ENCODE assay signal across 21 cellular contexts in genomic region chr9:76378367-76379073, GRCh38. TPM values are rescaled to one million over a fixed set of nuclear protein-coding genes. Genes with fewer than 3 reads are reported as not detected.
DNase-seq lines count a peak whose midpoint lies in the region; ATAC-seq, FAIRE-seq and TF ChIP-seq lines count a peak whose summit lies in the region.
"Had no signal": no experiment of that assay in that cellular context is flagged by ENCODE, and none has a peak within 500 bp of the region (broad histone marks: within the 10 kb centered on the region; RNA-seq: fewer than 3 reads in every experiment).

No MANE protein-coding gene starts in this region.

- POLR2A ChIA-PET in A549 (lab: Yijun Ruan, JAX): interaction anchor here (3.9 kb wide), 1 partner anchor 16 kb away, joined by 23 read pairs; the partner anchor contains the start of gene RFK

- no peak for TF ChIP-seq POLR2A in A549 (IDR thresholded peaks at IDR 0.05; ENCODE audit: low read length)

- TF ChIP-seq EP300 in A549 (IDR thresholded peaks at IDR 0.05): no peak

- WGBS in A549 (ENCODE audit: missing lambda C conversion rate): 79% methylated on average over 6 of the region's 6 CpGs

- no peak for TF ChIP-seq CTCF in A549 (IDR thresholded peaks at IDR 0.05)
- TF ChIP-seq CTCF in WERI-Rb-1 (IDR thresholded peaks at IDR 0.05; ENCODE audit: low read depth, low read length): no peak
- no peak for TF ChIP-seq CTCF in keratinocyte (optimal IDR thresholded peaks at IDR 0.05 in 1 of 3, IDR thresholded peaks at IDR 0.05 in 1 of 3, conservative IDR thresholded peaks at IDR 0.05 in 1 of 3; ENCODE audit: extremely low read depth in 1 of 3, insufficient read depth in 2 of 3, low read length in 3 of 3)
- TF ChIP-seq CTCF in GM10266 (IDR thresholded peaks at IDR 0.05; ENCODE audit: control insufficient read depth, insufficient read depth, low read depth, missing control alignments): no peak

- H2AFZ ChIP-seq in keratinocyte (ENCODE audit: control insufficient read depth, low read length): no peak overlapping the region
- H2AFZ ChIP-seq: GM23338 had no signal

- no peak for TF ChIP-seq RAD21 in A549 (conservative IDR thresholded peaks at IDR 0.05 in 1 of 2, IDR thresholded peaks at IDR 0.05 in 1 of 2)

- H4K20me1 ChIP-seq in keratinocyte (ENCODE audit: control insufficient read depth, extremely low read depth, insufficient read depth, low read length): no peaks in the 10 kb centered on the region

- ATAC-seq in A549 (no peak), GM18909 (IDR thresholded peaks at IDR 0.05; ENCODE audit: poor library complexity, unreplicated experiment) (no peak), GM18517 (IDR thresholded peaks at IDR 0.05; ENCODE audit: unreplicated experiment) (no peak)
- ATAC-seq: GM23338 had no signal

- dilution Hi-C loops in keratinocyte (cut with MboI; ENCODE audit: extremely low pct_ligation_motif_present, low sequenced_read_pairs): no loop called here

- H3K9ac ChIP-seq in keratinocyte (ENCODE audit: control insufficient read depth, extremely low read depth, insufficient read depth, low read length): no peak overlapping the region
- H3K9ac ChIP-seq: KMS-11 had no signal

- H3K4me3 ChIP-seq in A549: no peak overlapping the region
- H3K4me3 ChIP-seq in WERI-Rb-1 (ENCODE audit: low read depth, low read length): no peak overlapping the region
- no peak overlapping the region for H3K4me3 ChIP-seq in keratinocyte (ENCODE audit: control insufficient read depth in 2 of 3, extremely low read depth in 1 of 3, insufficient read depth in 2 of 3, low read depth in 1 of 3, low read length in 3 of 3)
- H3K4me3 ChIP-seq: GM23338 had no signal

- H3K4me1 ChIP-seq in A549: peaks cover 67% of the 10 kb centered on the region
- peaks cover 20% of the 10 kb centered on the region for H3K4me1 ChIP-seq in keratinocyte (ENCODE audit: control insufficient read depth, extremely low read depth, insufficient read depth, low read length)

- no peaks in the 10 kb centered on the region for H3K79me2 ChIP-seq in keratinocyte (ENCODE audit: control insufficient read depth, insufficient read depth, low read length)

- H3K27me3 ChIP-seq in WERI-Rb-1 (ENCODE audit: insufficient read depth, low read depth, severe bottlenecking): no peaks in the 10 kb centered on the region
- no peaks in the 10 kb centered on the region for H3K27me3 ChIP-seq in keratinocyte (ENCODE audit: control insufficient read depth, extremely low read depth, insufficient read depth, low read length)

- DNase-seq in A549 (ENCODE audit: low read depth in 1 of 2, low spot score in 1 of 2) (no peak), M059J (ENCODE audit: low read depth) (peak; percentile 29), WERI-Rb-1 (peak; percentile 61), keratinocyte (ENCODE audit: low read depth, low spot score) (no peak), hypothalamus (lab: John Stamatoyannopoulos, UW) (no peak), GM10266 (ENCODE audit: extremely low spot score) (no peak)
- DNase-seq: NCI-H1048, NCI-H1436, NCI-H2029 treated with DMSO at 0.1 percent for 48 hours, NCI-H2171, NCI-H526, RPMI8226, SIG-M5 had no signal

- CTCF ChIA-PET in A549 (lab: Yijun Ruan, JAX): interaction anchor here (0.6 to 1.2 kb wide), 7 partner anchors 8 to 326 kb away, joined by 3 to 7 read pairs (median 4); partner anchors contain the start of genes GCNT1 and RFK

- FAIRE-seq in A549 (lab: Jason Lieb, UNC) (no peak), keratinocyte (lab: Jason Lieb, UNC) (no peak)
- FAIRE-seq: D721Med, GM12892, GM18507 had no signal

- H3K9me3 ChIP-seq in A549: no peaks in the 10 kb centered on the region
- no peaks in the 10 kb centered on the region for H3K9me3 ChIP-seq in WERI-Rb-1 (ENCODE audit: severe bottlenecking)
- H3K9me3 ChIP-seq in keratinocyte (ENCODE audit: control insufficient read depth, low read depth, low read length): no peaks in the 10 kb centered on the region

- H3K36me3 ChIP-seq in WERI-Rb-1: no peaks in the 10 kb centered on the region
- no peaks in the 10 kb centered on the region for H3K36me3 ChIP-seq in keratinocyte (ENCODE audit: control insufficient read depth in 2 of 2, extremely low read depth in 1 of 2, insufficient read depth in 2 of 2, low read length in 2 of 2)

- peak overlapping the region; percentile 39; the same call in 2 of the 3 replicates for H3K4me2 ChIP-seq in A549
- H3K4me2 ChIP-seq in keratinocyte (ENCODE audit: control insufficient read depth, extremely low read depth, insufficient read depth, low read depth, low read length): no peak overlapping the region
- H3K4me2 ChIP-seq: GM23338, KMS-11 had no signal

- H3K9me1 ChIP-seq in keratinocyte (ENCODE audit: control insufficient read depth, extremely low read depth, insufficient read depth, low read length): peaks cover 2% of the 10 kb centered on the region

- H3K27ac ChIP-seq in A549 (peak overlapping the region; percentile 89 to 95), WERI-Rb-1 (no peak overlapping the region), keratinocyte (ENCODE audit: control insufficient read depth, insufficient read depth, low read length) (peak overlapping the region; percentile 62)
- H3K27ac ChIP-seq: C4-2B, KMS-11 had no signal

TF ChIP-seq in A549, 52 proteins besides CTCF, POLR2A, EP300 and RAD21:
- no peak for TF ChIP-seq FOSL2 (IDR thresholded peaks at IDR 0.05)
- peak; percentile 45 for TF ChIP-seq FOSL2 (CRISPR knock-in tag; IDR thresholded peaks at IDR 0.05)
- peak in 1 of 2 experiments; percentile 27; a peak in 1 of 4 replicates for TF ChIP-seq CEBPB (IDR thresholded peaks at IDR 0.05)
- TF ChIP-seq RNF2 (IDR thresholded peaks at IDR 0.05; ENCODE audit: borderline replicate concordance, low read depth): no peak
TF ChIP-seq in A549: peak in this region for 2.

RNA-seq across cellular contexts. Expression of gene RFK, which starts 15.7 kb away (rescaled TPM):
- polyA plus RNA-seq in A549 (2011; rRNA removed): 130 and 184 TPM in 2 replicates
- 22.4 and 34.2 TPM in 2 replicates for polyA plus RNA-seq in A549 (2012; cell fraction: cytosol; rRNA removed)
- 8.7 and 11.8 TPM in 2 replicates for polyA plus RNA-seq in A549 (2012; cell fraction: nucleus; rRNA removed)
- 43.1 to 56.7 TPM (median 50.5 TPM) in 3 replicates for polyA plus RNA-seq in A549 (2017; fragmentation: RNase III; extraction: RNeasy Plus Mini Kit Qiagen cat#74134 plus additional on column Dnase treatment)
- 20.9 and 23.0 TPM in 2 replicates for polyA minus RNA-seq in A549 (2011; rRNA and poly(A)+ RNA removed)
- 37.6 and 42.7 TPM in 2 replicates for total RNA-seq in M059J (2014; rRNA removed; shearing (Covaris generic))
- polyA plus RNA-seq in keratinocyte: 13.5 to 30.1 TPM (median 16.4 TPM) in 3 replicates
- 7.9 TPM for polyA plus RNA-seq in keratinocyte (2011; ENCODE audit: low read depth)
- polyA plus RNA-seq in keratinocyte (2011; cell fraction: cytosol; rRNA removed): 14.5 and 29.8 TPM in 2 replicates
- 5.2 and 10.4 TPM in 2 replicates for polyA plus RNA-seq in keratinocyte (2011; cell fraction: nucleus; rRNA removed)
- 13.8 and 16.3 TPM in 2 replicates for polyA plus RNA-seq in keratinocyte (2012; ENCODE audit: low replicate concordance)
- 1.1 to 20.6 TPM (median 6.3 TPM) in 3 replicates for polyA minus RNA-seq in keratinocyte
- polyA minus RNA-seq in keratinocyte (2011; cell fraction: cytosol; rRNA and poly(A)+ RNA removed): 15.3 TPM
- 4.9 and 5.2 TPM in 2 replicates for polyA minus RNA-seq in keratinocyte (2011; cell fraction: nucleus; rRNA and poly(A)+ RNA removed)

Comparison
In these comparisons a context has a peak if more than half of its experiments do, and no peak if none do; other contexts are left out.
1. DNase-seq: peak in M059J (single experiment) and WERI-Rb-1 (single experiment); none in A549 (0 of 2), keratinocyte (single experiment), hypothalamus (0 of 51) and GM10266 (single experiment).